Comparison of ENCODE assay signal across 8 cellular contexts in genomic region chrX:154458954-154459829, GRCh38. TPM values are rescaled to one million over a fixed set of nuclear protein-coding genes. Genes with fewer than 3 reads are reported as not detected.
DNase-seq lines count a peak whose midpoint lies in the region; ATAC-seq and TF ChIP-seq lines count a peak whose summit lies in the region.

No MANE protein-coding gene starts in this region.

- H3K4me1 ChIP-seq in HCT116 (ENCODE audit: control insufficient read depth in 1 of 2, insufficient read depth in 2 of 2, low read length in 2 of 2) = peaks cover 7 to 12% of the 10 kb centered on the region in 2 experiments; a peak in 1 of 4 replicates
- H3K4me1 ChIP-seq in fibroblast of lung (ENCODE audit: control insufficient read depth, extremely low read depth, insufficient read depth, low read length) = no peaks in the 10 kb centered on the region
- peaks cover 12% of the 10 kb centered on the region for H3K4me1 ChIP-seq in neuron (ENCODE audit: insufficient read depth, low read length)

- peak overlapping the region; percentile 78 for H3K4me3 Mint-ChIP-seq in T-helper 2 cell treated with Interferon-gamma antibody and Interleukin-4, amounts not matched to agents 5 μg/mL and 100 μg/mL, for 36 hours

- TF ChIP-seq POLR2A in HCT116 (IDR thresholded peaks at IDR 0.05; ENCODE audit: borderline replicate concordance, extremely low read depth, insufficient read depth, insufficient read length) = no peak

- H3K79me2 ChIP-seq in HCT116 (ENCODE audit: insufficient read depth, low read length) (peaks cover 24% of the 10 kb centered on the region), fibroblast of lung (ENCODE audit: control insufficient read depth, insufficient read depth, low read length) (peaks cover 38% of the 10 kb centered on the region)

- H3K27ac Mint-ChIP-seq in T-helper 2 cell treated with Interferon-gamma antibody and Interleukin-4, amounts not matched to agents 5 μg/mL and 100 μg/mL, for 36 hours = peak overlapping the region; percentile 75

- ATAC-seq in HCT116 = peak; percentile 69
- no peak for ATAC-seq in HG02973 (IDR thresholded peaks at IDR 0.05; ENCODE audit: unreplicated experiment)

- no peaks in the 10 kb centered on the region for H3K9me2 ChIP-seq in HCT116 (ENCODE audit: insufficient read depth)

- BruUV-seq in HCT116 (replicated peaks; lab: Mats Ljungman, UMichigan) = no TSS peak

- peak overlapping the region; percentile 66 to 68 for H3K4me3 ChIP-seq in HCT116 (replicated peaks in 1 of 2; ENCODE audit: low read depth in 1 of 2, low read length in 2 of 2)
- H3K4me3 ChIP-seq in fibroblast of lung (replicated peaks in 1 of 4; ENCODE audit: control extremely low read depth in 1 of 4, insufficient read depth in 1 of 4, low read depth in 3 of 4, low read length in 4 of 4) = peak overlapping the region; percentile 65 to 73 (median 72)
- peak overlapping the region; percentile 79 for H3K4me3 ChIP-seq in neuron (ENCODE audit: low read length)

- peaks cover 2% of the 10 kb centered on the region for H3K36me3 Mint-ChIP-seq in T-helper 2 cell treated with Interferon-gamma antibody and Interleukin-4, amounts not matched to agents 5 μg/mL and 100 μg/mL, for 36 hours (ENCODE audit: low read depth)

- POLR2A ChIA-PET in HCT116 (lab: Charles Lee) = interaction anchor here (0.8 to 1.0 kb wide), 2 partner anchors 61 to 88 kb away, joined by 3 read pairs; partner anchors contain the start of gene RPL10

- intact Hi-C loops in HCT116 (cut with micrococcal nuclease) = no loop called here

- peak overlapping the region; percentile 75 for H3K4me2 ChIP-seq in HCT116 (ENCODE audit: low read length)
- H3K4me2 ChIP-seq in fibroblast of lung (ENCODE audit: extremely low read depth, insufficient read depth, low read length) = peak overlapping the region; percentile 66

- no peak for TF ChIP-seq CTCF in HCT116 (IDR thresholded peaks at IDR 0.05 in 2 of 3, conservative IDR thresholded peaks at IDR 0.05 in 1 of 3; ENCODE audit: borderline replicate concordance in 1 of 3, insufficient read depth in 1 of 3, low read depth in 2 of 3, low read length in 2 of 3)
- TF ChIP-seq CTCF in fibroblast of lung (conservative IDR thresholded peaks at IDR 0.05 in 1 of 2, IDR thresholded peaks at IDR 0.05 in 1 of 2; ENCODE audit: low read depth in 1 of 2, low read length in 2 of 2) = no peak

- H4K20me1 ChIP-seq in HCT116 (ENCODE audit: insufficient read depth) (no peaks in the 10 kb centered on the region), fibroblast of lung (ENCODE audit: control insufficient read depth, extremely low read depth, insufficient read depth, low read length) (no peaks in the 10 kb centered on the region)

- RAD21 ChIA-PET in HCT116 (lab: Charles Lee; ENCODE audit: low non-redundant PET in 1 of 2, low total read pairs in 2 of 2, uncharacterized antibody in 2 of 2, unreplicated experiment in 2 of 2) = no interaction called here

- H3K9me3 Mint-ChIP-seq in T-helper 2 cell treated with Interferon-gamma antibody and Interleukin-4, amounts not matched to agents 5 μg/mL and 100 μg/mL, for 36 hours = no peaks in the 10 kb centered on the region

- peaks cover 5% of the 10 kb centered on the region for H3K4me1 Mint-ChIP-seq in T-helper 2 cell treated with Interferon-gamma antibody and Interleukin-4, amounts not matched to agents 5 μg/mL and 100 μg/mL, for 36 hours (ENCODE audit: low read depth)

- H3K36me3 ChIP-seq in HCT116 (ENCODE audit: control insufficient read depth in 1 of 2, insufficient read depth in 2 of 2, low read length in 2 of 2) (peaks cover 0 to 2% of the 10 kb centered on the region in 2 experiments; a peak in 1 of 4 replicates), fibroblast of lung (ENCODE audit: control insufficient read depth, insufficient read depth, low read length) (peaks cover 13% of the 10 kb centered on the region), neuron (ENCODE audit: insufficient read depth, low read length) (peaks cover 9% of the 10 kb centered on the region)

- H2AFZ ChIP-seq in HCT116 (ENCODE audit: low read depth, low read length, poor library complexity, severe bottlenecking) (no peak overlapping the region), fibroblast of lung (ENCODE audit: low read length) (no peak overlapping the region), neuron (ENCODE audit: low read depth, low read length) (no peak overlapping the region)

- DNase-seq in Ammon's horn (ENCODE audit: low spot score) = peak; percentile 32
- DNase-seq in HCT116 (ENCODE audit: low read depth, low spot score) = no peak
- no peak for DNase-seq in T-helper 2 cell treated with Interferon-gamma antibody and Interleukin-4, amounts not matched to agents 5 μg/mL and 100 μg/mL, for 36 hours (ENCODE audit: low spot score)
- DNase-seq in fibroblast of lung (ENCODE audit: low read depth in 2 of 2) = no peak
- DNase-seq in effector CD8-positive, alpha-beta T cell (lab: John Stamatoyannopoulos, UW) = no peak
- DNase-seq in NK-92 (lab: John Stamatoyannopoulos, UW; ENCODE audit: unreplicated experiment) = no peak

- H3K27ac ChIP-seq in HCT116 (ENCODE audit: low read depth, low read length) (peak overlapping the region; percentile 80; the same call in 1 of the 2 replicates), fibroblast of lung (ENCODE audit: insufficient read depth, low read length) (peak overlapping the region; percentile 12)

- H3K9ac ChIP-seq in HCT116 (ENCODE audit: low read length) (peak overlapping the region; percentile 66), fibroblast of lung (ENCODE audit: insufficient read depth, low read length) (peak overlapping the region; percentile 53)

- CTCF ChIA-PET in HCT116 (lab: Charles Lee) = no interaction called here

- no peaks in the 10 kb centered on the region for H3K27me3 ChIP-seq in HCT116 (ENCODE audit: insufficient read depth, low read length)
- H3K27me3 ChIP-seq in fibroblast of lung (ENCODE audit: control insufficient read depth, insufficient read depth, low read length) = no peaks in the 10 kb centered on the region
- no peaks in the 10 kb centered on the region for H3K27me3 ChIP-seq in neuron (ENCODE audit: insufficient read depth, low read length)

- H3K27me3 Mint-ChIP-seq in T-helper 2 cell treated with Interferon-gamma antibody and Interleukin-4, amounts not matched to agents 5 μg/mL and 100 μg/mL, for 36 hours (ENCODE audit: low read depth) = no peaks in the 10 kb centered on the region

- H3K9me3 ChIP-seq in HCT116 (ENCODE audit: control insufficient read depth in 1 of 2, insufficient read depth in 1 of 2, low read depth in 1 of 2, low read length in 2 of 2) = no peaks in the 10 kb centered on the region
- H3K9me3 ChIP-seq in fibroblast of lung (ENCODE audit: control insufficient read depth, insufficient read depth, low read depth, low read length) = no peaks in the 10 kb centered on the region
- no peaks in the 10 kb centered on the region for H3K9me3 ChIP-seq in neuron (ENCODE audit: low read length)

- no peak for TF ChIP-seq RAD21 in HCT116 (IDR thresholded peaks at IDR 0.05; ENCODE audit: low read depth)

TF ChIP-seq in HCT116, 20 proteins besides CTCF, POLR2A, EP300 and RAD21:
- no peak for TF ChIP-seq CEBPB (IDR thresholded peaks at IDR 0.05; ENCODE audit: low read depth)
- TF ChIP-seq SIN3A (IDR thresholded peaks at IDR 0.05; ENCODE audit: low read depth) = no peak
- no peak for TF ChIP-seq ATF3 (IDR thresholded peaks at IDR 0.05)
- no peak for TF ChIP-seq EZH2phosphoT487 (IDR thresholded peaks at IDR 0.05; ENCODE audit: borderline replicate concordance)
- no peak for TF ChIP-seq MAX (IDR thresholded peaks at IDR 0.05)

RNA-seq across cellular contexts. Expression of gene PLXNA3, which starts 1.1 kb away (rescaled TPM):
- total RNA-seq in HCT116 (2021; ENCODE audit: unreplicated experiment) = 89.3 TPM
- polyA plus RNA-seq in HCT116 (2012) = 81.6 and 98.2 TPM in 2 replicates
- total RNA-seq in fibroblast of lung = 11.6 and 17.8 TPM in 2 replicates
- 18.4 and 24.3 TPM in 2 replicates for polyA plus RNA-seq in fibroblast of lung
- polyA plus RNA-seq in fibroblast of lung (2012) = 44.6 and 47.9 TPM in 2 replicates
- polyA minus RNA-seq in fibroblast of lung (ENCODE audit: low replicate concordance) = 185 and 269 TPM in 2 replicates

RNA-seq across cellular contexts. Expression of gene FAM50A, which starts 15.3 kb away (rescaled TPM):
- total RNA-seq in HCT116 (2021; ENCODE audit: unreplicated experiment) (46.5 TPM), fibroblast of lung (80.1 and 88.1 TPM in 2 replicates)
- polyA plus RNA-seq in HCT116 (2012) = 71.2 and 90.1 TPM in 2 replicates
- 117 and 123 TPM in 2 replicates for polyA plus RNA-seq in fibroblast of lung
- polyA plus RNA-seq in fibroblast of lung (2012) = 142 and 145 TPM in 2 replicates
- polyA minus RNA-seq in fibroblast of lung (ENCODE audit: low replicate concordance) = 43.5 and 70.9 TPM in 2 replicates

RNA-seq across cellular contexts. Expression of gene LAGE3, which starts 19.9 kb away (rescaled TPM):
- total RNA-seq in HCT116 (2021; ENCODE audit: unreplicated experiment) (42.8 TPM), fibroblast of lung (13.4 and 20.5 TPM in 2 replicates)
- 46.7 and 51.5 TPM in 2 replicates for polyA plus RNA-seq in HCT116 (2012)
- polyA plus RNA-seq in fibroblast of lung = 6.1 and 6.4 TPM in 2 replicates
- 19.1 and 19.4 TPM in 2 replicates for polyA plus RNA-seq in fibroblast of lung (2012)
- polyA minus RNA-seq in fibroblast of lung (ENCODE audit: low replicate concordance) = 9.9 and 10.4 TPM in 2 replicates

RNA-seq across cellular contexts. Expression of gene GDI1, which starts 22.2 kb away (rescaled TPM):
- total RNA-seq in HCT116 (2021; ENCODE audit: unreplicated experiment) (122 TPM), fibroblast of lung (53.2 and 86.5 TPM in 2 replicates)
- polyA plus RNA-seq in HCT116 (2012) = 195 and 222 TPM in 2 replicates
- 134 and 162 TPM in 2 replicates for polyA plus RNA-seq in fibroblast of lung
- 114 and 125 TPM in 2 replicates for polyA plus RNA-seq in fibroblast of lung (2012)
- polyA minus RNA-seq in fibroblast of lung (ENCODE audit: low replicate concordance) = 242 and 276 TPM in 2 replicates

RNA-seq across cellular contexts. Expression of gene UBL4A, which starts 27.2 kb away (rescaled TPM):
- total RNA-seq in HCT116 (2021; ENCODE audit: unreplicated experiment) = 37.4 TPM
- 30.0 and 31.5 TPM in 2 replicates for polyA plus RNA-seq in HCT116 (2012)
- total RNA-seq in fibroblast of lung = 39.5 and 42.8 TPM in 2 replicates
- polyA plus RNA-seq in fibroblast of lung = 17.9 and 21.7 TPM in 2 replicates
- 22.1 and 29.2 TPM in 2 replicates for polyA plus RNA-seq in fibroblast of lung (2012)
- 16.3 and 42.9 TPM in 2 replicates for polyA minus RNA-seq in fibroblast of lung (ENCODE audit: low replicate concordance)
